Comparison of ENCODE assay signal across 8 cellular contexts in genomic region chr11:32893091-32893946, GRCh38. TPM values are rescaled to one million over a fixed set of nuclear protein-coding genes. Genes with fewer than 3 reads are reported as not detected.
DNase-seq lines count a peak whose midpoint lies in the region; ATAC-seq and TF ChIP-seq lines count a peak whose summit lies in the region.

No MANE protein-coding gene starts in this region.

- peak overlapping the region; percentile 78 for H3K4me3 ChIP-seq in AG04450 (ENCODE audit: low read depth, low read length)
- H3K4me3 ChIP-seq in fibroblast of lung (replicated peaks in 1 of 4; ENCODE audit: control extremely low read depth in 1 of 4, insufficient read depth in 1 of 4, low read depth in 3 of 4, low read length in 4 of 4), result peak overlapping the region; percentile 65 to 96 (median 86)

- H3K9ac ChIP-seq in fibroblast of lung (ENCODE audit: insufficient read depth, low read length), result peak overlapping the region; percentile 82

- POLR2A ChIA-PET in AG04450 (lab: Yijun Ruan, JAX), result interaction anchor here (0.9 kb wide), 1 partner anchor 63 kb away, joined by 3 read pairs; no protein-coding TSS in a partner anchor

- peaks cover 47% of the 10 kb centered on the region for H3K79me2 ChIP-seq in fibroblast of lung (ENCODE audit: control insufficient read depth, insufficient read depth, low read length)

- TF ChIP-seq CTCF in AG04450 (IDR thresholded peaks at IDR 0.05; ENCODE audit: low read depth, low read length), result peak; percentile 52
- peak; percentile 43 to 47 for TF ChIP-seq CTCF in fibroblast of lung (conservative IDR thresholded peaks at IDR 0.05 in 1 of 2, IDR thresholded peaks at IDR 0.05 in 1 of 2; ENCODE audit: low read depth in 1 of 2, low read length in 2 of 2)

- peak overlapping the region; percentile 94 for H3K4me3 Mint-ChIP-seq in activated T-helper 1 cell treated with anti-CD3 and anti-CD28 coated beads, Interleukin-12 subunit alpha, Interleukin-12 subunit beta, Interleukin-2, Interleukin-4 antibody, amounts not matched to agents 30 ng/mL and 10 ng/mL and 1 ng/mL, durations not matched to agents 14 hours and 24 hours and 36 hours
- H3K4me3 Mint-ChIP-seq in natural killer cell treated with Interleukin-12 subunit alpha and Interleukin-12 subunit beta and Interleukin-15 and Interleukin-18, amount 100 ng/mL, for 72 hours, result peak overlapping the region; percentile 87

- peaks cover 35% of the 10 kb centered on the region for H3K4me1 Mint-ChIP-seq in activated T-helper 1 cell treated with anti-CD3 and anti-CD28 coated beads, Interleukin-12 subunit alpha, Interleukin-12 subunit beta, Interleukin-2, Interleukin-4 antibody, amounts not matched to agents 30 ng/mL and 10 ng/mL and 1 ng/mL, durations not matched to agents 14 hours and 24 hours and 36 hours (ENCODE audit: low read depth)
- peaks cover 22 to 23% of the 10 kb centered on the region in 2 donors for H3K4me1 Mint-ChIP-seq in natural killer cell treated with Interleukin-12 subunit alpha and Interleukin-12 subunit beta and Interleukin-15 and Interleukin-18, amount 100 ng/mL, for 72 hours (ENCODE audit: low read depth in 2 of 2)

- peaks cover 10% of the 10 kb centered on the region for H3K4me1 ChIP-seq in fibroblast of lung (ENCODE audit: control insufficient read depth, extremely low read depth, insufficient read depth, low read length)

- H3K9me3 Mint-ChIP-seq in activated T-helper 1 cell treated with anti-CD3 and anti-CD28 coated beads, Interleukin-12 subunit alpha, Interleukin-12 subunit beta, Interleukin-2, Interleukin-4 antibody, amounts not matched to agents 30 ng/mL and 10 ng/mL and 1 ng/mL, durations not matched to agents 14 hours and 24 hours and 36 hours, result no peaks in the 10 kb centered on the region
- H3K9me3 Mint-ChIP-seq in natural killer cell treated with Interleukin-12 subunit alpha and Interleukin-12 subunit beta and Interleukin-15 and Interleukin-18, amount 100 ng/mL, for 72 hours, result no peaks in the 10 kb centered on the region

- H3K4me2 ChIP-seq in fibroblast of lung (ENCODE audit: extremely low read depth, insufficient read depth, low read length), result peak overlapping the region; percentile 92

- peak overlapping the region; percentile 7 for H2AFZ ChIP-seq in fibroblast of lung (ENCODE audit: low read length)

- peak overlapping the region; percentile 92 for H3K27ac Mint-ChIP-seq in activated T-helper 1 cell treated with anti-CD3 and anti-CD28 coated beads, Interleukin-12 subunit alpha, Interleukin-12 subunit beta, Interleukin-2, Interleukin-4 antibody, amounts not matched to agents 30 ng/mL and 10 ng/mL and 1 ng/mL, durations not matched to agents 14 hours and 24 hours and 36 hours
- H3K27ac Mint-ChIP-seq in natural killer cell treated with Interleukin-12 subunit alpha and Interleukin-12 subunit beta and Interleukin-15 and Interleukin-18, amount 100 ng/mL, for 72 hours, result peak overlapping the region; percentile 64 to 86

- H3K9me3 ChIP-seq in AG04450 (ENCODE audit: control insufficient read depth, insufficient read depth, low read length), result peaks cover under 1% of the 10 kb centered on the region; the same call in 1 of the 2 replicates
- H3K9me3 ChIP-seq in fibroblast of lung (ENCODE audit: control insufficient read depth, insufficient read depth, low read depth, low read length), result no peaks in the 10 kb centered on the region

- H4K20me1 ChIP-seq in fibroblast of lung (ENCODE audit: control insufficient read depth, extremely low read depth, insufficient read depth, low read length), result no peaks in the 10 kb centered on the region

- H3K27me3 ChIP-seq in AG04450 (ENCODE audit: control insufficient read depth, insufficient read depth, low read length) (no peaks in the 10 kb centered on the region), fibroblast of lung (ENCODE audit: control insufficient read depth, insufficient read depth, low read length) (no peaks in the 10 kb centered on the region)

- peak overlapping the region; percentile 79 for H3K27ac ChIP-seq in AG04450 (ENCODE audit: low read depth, low read length)
- peak overlapping the region; percentile 84 for H3K27ac ChIP-seq in fibroblast of lung (ENCODE audit: insufficient read depth, low read length)

- ATAC-seq in GM18502 (IDR thresholded peaks at IDR 0.05; ENCODE audit: poor library complexity, unreplicated experiment) (peak; percentile 36), HG03025 (IDR thresholded peaks at IDR 0.05; ENCODE audit: low FRiP score, unreplicated experiment) (peak; percentile 36)
- ATAC-seq in natural killer cell treated with Interleukin-12 subunit alpha and Interleukin-12 subunit beta and Interleukin-15 and Interleukin-18, amount 100 ng/mL, for 72 hours, result peak; percentile 58

- CTCF ChIA-PET in AG04450 (lab: Charles Lee), result interaction anchor here (0.6 to 1.9 kb wide), 7 partner anchors 12 to 173 kb away, joined by 3 to 9 read pairs (median 7); no protein-coding TSS in a partner anchor

- no peak for DNase-seq in AG04450 (ENCODE audit: low read depth, low spot score)
- peak; percentile 36 for DNase-seq in NCI-H774 (lab: John Stamatoyannopoulos, UW)
- peak; percentile 29 for DNase-seq in activated T-helper 1 cell treated with anti-CD3 and anti-CD28 coated beads, Interleukin-12 subunit alpha, Interleukin-12 subunit beta, Interleukin-2, Interleukin-4 antibody, amounts not matched to agents 30 ng/mL and 10 ng/mL and 1 ng/mL, durations not matched to agents 14 hours and 24 hours and 36 hours (ENCODE audit: low spot score)
- DNase-seq in fibroblast of lung (ENCODE audit: low read depth in 2 of 2), result peak; percentile 27 to 46
- DNase-seq in natural killer cell treated with Interleukin-12 subunit alpha and Interleukin-12 subunit beta and Interleukin-15 and Interleukin-18, amount 100 ng/mL, for 72 hours (ENCODE audit: low spot score), result peak; percentile 65
- peak; percentile 11 for DNase-seq in stromal cell of bone marrow (ENCODE audit: low read depth)

- H3K36me3 ChIP-seq in fibroblast of lung (ENCODE audit: control insufficient read depth, insufficient read depth, low read length), result no peaks in the 10 kb centered on the region

- no peaks in the 10 kb centered on the region for H3K36me3 Mint-ChIP-seq in activated T-helper 1 cell treated with anti-CD3 and anti-CD28 coated beads, Interleukin-12 subunit alpha, Interleukin-12 subunit beta, Interleukin-2, Interleukin-4 antibody, amounts not matched to agents 30 ng/mL and 10 ng/mL and 1 ng/mL, durations not matched to agents 14 hours and 24 hours and 36 hours (ENCODE audit: low read depth)
- H3K36me3 Mint-ChIP-seq in natural killer cell treated with Interleukin-12 subunit alpha and Interleukin-12 subunit beta and Interleukin-15 and Interleukin-18, amount 100 ng/mL, for 72 hours, result no peaks in the 10 kb centered on the region

- intact Hi-C loops in activated T-helper 1 cell treated with anti-CD3 and anti-CD28 coated beads, Interleukin-12 subunit alpha, Interleukin-12 subunit beta, Interleukin-2, Interleukin-4 antibody, amounts not matched to agents 30 ng/mL and 10 ng/mL and 1 ng/mL, durations not matched to agents 14 hours and 24 hours and 36 hours (cut with micrococcal nuclease), result loop anchor here (1.0 to 10.0 kb wide), 9 partner anchors 65 to 1541 kb away; partner anchors contain the start of genes CAPRIN1, CAT, CSTF3 and EIF3M

- H3K27me3 Mint-ChIP-seq in activated T-helper 1 cell treated with anti-CD3 and anti-CD28 coated beads, Interleukin-12 subunit alpha, Interleukin-12 subunit beta, Interleukin-2, Interleukin-4 antibody, amounts not matched to agents 30 ng/mL and 10 ng/mL and 1 ng/mL, durations not matched to agents 14 hours and 24 hours and 36 hours (ENCODE audit: insufficient read depth), result peaks cover 14% of the 10 kb centered on the region
- H3K27me3 Mint-ChIP-seq in natural killer cell treated with Interleukin-12 subunit alpha and Interleukin-12 subunit beta and Interleukin-15 and Interleukin-18, amount 100 ng/mL, for 72 hours, result no peaks in the 10 kb centered on the region

RNA-seq across cellular contexts. Expression of gene QSER1, which starts 0.7 kb away (rescaled TPM):
- 14.6 and 16.4 TPM in 2 replicates for polyA plus RNA-seq in AG04450 (2011; rRNA removed)
- 23.9 and 39.9 TPM in 2 replicates for polyA minus RNA-seq in AG04450 (2011; rRNA and poly(A)+ RNA removed)
- total RNA-seq in activated T-helper 1 cell treated with anti-CD3 and anti-CD28 coated beads, Interleukin-12 subunit alpha, Interleukin-12 subunit beta, Interleukin-2, Interleukin-4 antibody, amounts not matched to agents 30 ng/mL and 10 ng/mL and 1 ng/mL, durations not matched to agents 14 hours and 24 hours and 36 hours, result 15.1 and 17.6 TPM in 2 replicates
- total RNA-seq in fibroblast of lung, result 17.2 and 17.7 TPM in 2 replicates
- 9.6 and 12.9 TPM in 2 replicates for polyA plus RNA-seq in fibroblast of lung
- polyA plus RNA-seq in fibroblast of lung (2012), result 10.4 TPM in 2 replicates
- polyA minus RNA-seq in fibroblast of lung (ENCODE audit: low replicate concordance), result 13.2 and 16.2 TPM in 2 replicates
- 10 to 100 TPM; 15.5 to 22.6 TPM for total RNA-seq in natural killer cell treated with Interleukin-12 subunit alpha and Interleukin-12 subunit beta and Interleukin-15 and Interleukin-18, amount 100 ng/mL, for 72 hours
